Comparison of ENCODE assay signal across 30 cellular contexts in genomic region chr7:96080021-96080420, GRCh38.
A peak's percentile ranks its signal among the peaks of the same experiment; 100 is the strongest.
DNase-seq lines count a peak whose midpoint lies in the region; ATAC-seq and TF ChIP-seq lines count a peak whose summit lies in the region.
"Had no signal": no experiment of that assay in that cellular context is flagged by ENCODE, and none has a peak within 500 bp of the region (broad histone marks: within the 10 kb centered on the region; RNA-seq: fewer than 3 reads in every experiment).

No MANE protein-coding gene starts in this region.

- in situ Hi-C loops in HAP-1 (cut with MboI; ENCODE audit: low sequenced_read_pairs), result no loop called here
- in situ Hi-C loops in G401 (cut with HindIII; ENCODE audit: low sequenced_read_pairs), result no loop called here

- H3K4me1 ChIP-seq in HAP-1, result peaks cover 64% of the 10 kb centered on the region
- H3K4me1 ChIP-seq: gastrocnemius medialis had no signal

- no peaks in the 10 kb centered on the region for H3K36me3 ChIP-seq in HAP-1 (replicated peaks)
- H3K36me3 ChIP-seq: cardiac muscle cell, esophagus squamous epithelium, gastrocnemius medialis, right lobe of liver had no signal

- H3K9me3 Mint-ChIP-seq in brain, result no peaks in the 10 kb centered on the region
- H3K9me3 Mint-ChIP-seq: activated naive CD4-positive, alpha-beta T cell treated with anti-CD3 and anti-CD28 coated beads, Interleukin-2, amount 50 U/mL, for 24 hours; activated T-helper 2 cell treated with anti-CD3 and anti-CD28 coated beads, Interferon-gamma antibody, Interleukin-2, Interleukin-4, amounts not matched to agents 10 μg/mL and 5 μg/mL and 100 μg/mL, durations not matched to agents 14 hours and 24 hours and 36 hours; endodermal cell; memory B cell; stimulated activated effector memory CD8-positive, alpha-beta T cell treated with anti-CD3 and anti-CD28 coated beads, Interleukin-12 subunit alpha, Interleukin-12 subunit beta, amount 100 ng/mL, for 72 hours; T-helper 2 cell treated with Interferon-gamma antibody and Interleukin-4, amounts not matched to agents 5 μg/mL and 100 μg/mL, for 36 hours had no signal

- TF ChIP-seq CTCF in brain (conservative IDR thresholded peaks at IDR 0.05), result no peak

- H3K4me3 Mint-ChIP-seq in brain, result peak overlapping the region in 3 of 5 experiments; percentile 20 to 64 (median 52)
- H3K4me3 Mint-ChIP-seq: activated CD8-positive, alpha-beta T cell treated with anti-CD3 and anti-CD28 coated beads, Interleukin-2, amount 10 ng/mL, durations not matched to agents 7 days and 5 days; activated naive CD4-positive, alpha-beta T cell treated with anti-CD3 and anti-CD28 coated beads, Interleukin-2, amount 50 U/mL, for 24 hours; endodermal cell; memory B cell; stimulated activated effector memory CD8-positive, alpha-beta T cell treated with anti-CD3 and anti-CD28 coated beads, Interleukin-12 subunit alpha, Interleukin-12 subunit beta, amount 100 ng/mL, for 72 hours; T-helper 2 cell treated with Interferon-gamma antibody and Interleukin-4, amounts not matched to agents 5 μg/mL and 100 μg/mL, for 36 hours had no signal

- H3K27ac Mint-ChIP-seq in brain, result peak overlapping the region in 2 of 5 experiments; percentile 75 to 81
- H3K27ac Mint-ChIP-seq: activated CD8-positive, alpha-beta T cell treated with anti-CD3 and anti-CD28 coated beads, Interleukin-2, amount 10 ng/mL, durations not matched to agents 7 days and 5 days; activated naive CD4-positive, alpha-beta T cell treated with anti-CD3 and anti-CD28 coated beads, Interleukin-2, amount 50 U/mL, for 24 hours; activated T-helper 2 cell treated with anti-CD3 and anti-CD28 coated beads, Interferon-gamma antibody, Interleukin-2, Interleukin-4, amounts not matched to agents 10 μg/mL and 5 μg/mL and 100 μg/mL, durations not matched to agents 14 hours and 24 hours and 36 hours; endodermal cell; memory B cell; stimulated activated effector memory CD8-positive, alpha-beta T cell treated with anti-CD3 and anti-CD28 coated beads, Interleukin-12 subunit alpha, Interleukin-12 subunit beta, amount 100 ng/mL, for 72 hours; T-helper 2 cell treated with Interferon-gamma antibody and Interleukin-4, amounts not matched to agents 5 μg/mL and 100 μg/mL, for 36 hours had no signal

- no peak overlapping the region for H3K4me3 ChIP-seq in HAP-1
- H3K4me3 ChIP-seq: cardiac muscle cell, esophagus squamous epithelium, gastrocnemius medialis, right lobe of liver had no signal

- H3K36me3 Mint-ChIP-seq in brain, result no peaks in the 10 kb centered on the region
- H3K36me3 Mint-ChIP-seq: activated naive CD4-positive, alpha-beta T cell treated with anti-CD3 and anti-CD28 coated beads, Interleukin-2, amount 50 U/mL, for 24 hours; memory B cell; stimulated activated effector memory CD8-positive, alpha-beta T cell treated with anti-CD3 and anti-CD28 coated beads, Interleukin-12 subunit alpha, Interleukin-12 subunit beta, amount 100 ng/mL, for 72 hours had no signal

- H3K9me3 ChIP-seq in HAP-1, result no peaks in the 10 kb centered on the region
- H3K9me3 ChIP-seq: esophagus squamous epithelium, gastrocnemius medialis, right lobe of liver had no signal

- peak; percentile 87 for DNase-seq in COLO829 (ENCODE audit: low spot score)
- peak; percentile 60 to 78 for DNase-seq in HAP-1 (ENCODE audit: low spot score in 2 of 2)
- DNase-seq in NCI-H69 (lab: John Stamatoyannopoulos, UW), result peak; percentile 97
- no peak for DNase-seq in G401 (ENCODE audit: low spot score)
- DNase-seq in HPDE6-E6E7 (ENCODE audit: extremely low spot score), result no peak
- DNase-seq: activated CD8-positive, alpha-beta T cell treated with anti-CD3 and anti-CD28 coated beads, Interleukin-2, amount 10 ng/mL, durations not matched to agents 7 days and 5 days; amygdala; cortex of kidney; DND-41; endodermal cell; esophagus squamous epithelium; gastrocnemius medialis; HCEC 1CT; hippocampal formation; left colon; MV-4-11; NCI-H2107; NCI-H510A treated with DMSO at 0.1 percent for 48 hours; right lobe of liver; stimulated activated CD4-positive, alpha-beta T cell treated with anti-CD3 and anti-CD28 coated beads, Interleukin-12 subunit alpha, Interleukin-12 subunit beta, amount 100 ng/mL, for 4 hours; stimulated activated CD4-positive, alpha-beta T cell treated with anti-CD3 and anti-CD28 coated beads, Interleukin-4, amount 100 ng/mL, for 24 hours; trophoblast cell had no signal

- peaks cover 2% of the 10 kb centered on the region for H3K27me3 Mint-ChIP-seq in brain

- no peak for ATAC-seq in GM21367 (IDR thresholded peaks at IDR 0.05; ENCODE audit: unreplicated experiment)
- ATAC-seq: activated CD8-positive, alpha-beta T cell treated with anti-CD3 and anti-CD28 coated beads, Interleukin-2, amount 10 ng/mL, durations not matched to agents 7 days and 5 days; gastrocnemius medialis; left colon; right lobe of liver; stimulated activated effector memory CD8-positive, alpha-beta T cell treated with anti-CD3 and anti-CD28 coated beads, Interleukin-12 subunit alpha, Interleukin-12 subunit beta, amount 100 ng/mL, for 72 hours had no signal

- peaks cover 51% of the 10 kb centered on the region for H3K4me1 Mint-ChIP-seq in brain

- H3K27me3 ChIP-seq in HAP-1 (ENCODE audit: low read depth), result no peaks in the 10 kb centered on the region
- H3K27me3 ChIP-seq: right lobe of liver had no signal

Comparison
In these comparisons a context has a peak if more than half of its experiments do, and no peak if none do; other contexts are left out.
1. DNase-seq: peak in COLO829 (single experiment), HAP-1 (2 of 2) and NCI-H69 (single experiment); none in G401 (single experiment) and HPDE6-E6E7 (single experiment).